ENCODE assay signal across 1 cellular context in genomic region chr10:101133489-101134298, GRCh38.
TF ChIP-seq lines count a peak whose summit lies in the region.

No MANE protein-coding gene starts in this region.

TF ChIP-seq in H1, 55 proteins besides CTCF, POLR2A, EP300 and RAD21:
- TF ChIP-seq CTBP2 (IDR thresholded peaks at IDR 0.05; ENCODE audit: borderline replicate concordance, insufficient read depth, insufficient read length, low read length) (no peak), POLR2AphosphoS5 (IDR thresholded peaks at IDR 0.05; ENCODE audit: low read depth, low read length) (no peak), TEAD4 (IDR thresholded peaks at IDR 0.05; ENCODE audit: low read depth, low read length) (no peak), EZH2 (IDR thresholded peaks at IDR 0.05; ENCODE audit: low read depth, low read length, severe bottlenecking) (no peak), TCF12 (IDR thresholded peaks at IDR 0.05; ENCODE audit: low read depth, low read length) (no peak), BRCA1 (IDR thresholded peaks at IDR 0.05; ENCODE audit: low read depth, low read length) (no peak), FOSL1 (IDR thresholded peaks at IDR 0.05; ENCODE audit: insufficient read depth, low read depth, low read length) (no peak), RNF2 (IDR thresholded peaks at IDR 0.05; ENCODE audit: borderline replicate concordance, low read depth, low read length, missing control alignments, poor library complexity, severe bottlenecking) (peak; percentile 13), CHD1 (IDR thresholded peaks at IDR 0.05; ENCODE audit: low read depth, low read length) (no peak), SP2 (IDR thresholded peaks at IDR 0.05; ENCODE audit: low read length) (no peak), JUND (IDR thresholded peaks at IDR 0.05; ENCODE audit: low read length) (no peak), SRF (IDR thresholded peaks at IDR 0.05; ENCODE audit: low read depth, low read length) (no peak), SUZ12 (IDR thresholded peaks at IDR 0.05; ENCODE audit: low read length) (peak; percentile 1; the same call in 1 of the 2 replicates), RFX5 (IDR thresholded peaks at IDR 0.05; ENCODE audit: borderline replicate concordance, low read depth, low read length) (no peak), CHD7 (IDR thresholded peaks at IDR 0.05; ENCODE audit: insufficient replicate concordance, low read length) (no peak), CREB1 (IDR thresholded peaks at IDR 0.05) (no peak), E2F6 (IDR thresholded peaks at IDR 0.05) (0 out of 2 replicates have a peak, but pooled peaks have one; percentile 20), HDAC2 (IDR thresholded peaks at IDR 0.05; ENCODE audit: borderline replicate concordance in 1 of 2, low read depth in 2 of 2, low read length in 2 of 2) (no peak), SP1 (IDR thresholded peaks at IDR 0.05; ENCODE audit: low read depth, low read length) (no peak)
